1 cellular context compared by ENCODE assay signal in the genomic region with DNA sequence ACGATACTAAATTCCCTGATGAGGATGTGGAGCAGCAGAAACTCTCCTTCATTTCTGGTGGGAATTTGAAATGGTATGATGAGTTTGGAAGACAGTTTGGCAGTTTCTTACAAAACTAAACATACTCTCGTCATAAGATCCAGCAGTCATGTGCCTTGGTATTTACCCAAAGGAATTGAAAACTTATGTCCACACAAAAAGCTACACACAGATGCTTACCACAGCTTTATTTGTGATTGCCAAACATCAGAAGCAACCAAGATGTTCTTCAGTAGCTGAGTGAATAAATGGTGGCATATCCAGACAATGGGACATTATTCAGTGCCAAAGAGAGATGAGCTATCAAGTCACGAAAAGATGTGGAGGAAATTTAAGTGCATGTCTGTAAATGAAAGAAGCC.
TF ChIP-seq lines count a peak whose summit lies in the region.

No MANE protein-coding gene starts in this region.

TF ChIP-seq in IMR-90, 13 proteins besides CTCF, POLR2A, EP300 and RAD21 (continued from another document):
- no peak for TF ChIP-seq RCOR1 (IDR thresholded peaks at IDR 0.05; ENCODE audit: insufficient replicate concordance, low read length)
- TF ChIP-seq MAZ (IDR thresholded peaks at IDR 0.05; ENCODE audit: borderline replicate concordance, low read depth, low read length) = no peak
- TF ChIP-seq MXI1 (IDR thresholded peaks at IDR 0.05; ENCODE audit: borderline replicate concordance, low read depth, low read length) = no peak
- TF ChIP-seq, protein P1, sequence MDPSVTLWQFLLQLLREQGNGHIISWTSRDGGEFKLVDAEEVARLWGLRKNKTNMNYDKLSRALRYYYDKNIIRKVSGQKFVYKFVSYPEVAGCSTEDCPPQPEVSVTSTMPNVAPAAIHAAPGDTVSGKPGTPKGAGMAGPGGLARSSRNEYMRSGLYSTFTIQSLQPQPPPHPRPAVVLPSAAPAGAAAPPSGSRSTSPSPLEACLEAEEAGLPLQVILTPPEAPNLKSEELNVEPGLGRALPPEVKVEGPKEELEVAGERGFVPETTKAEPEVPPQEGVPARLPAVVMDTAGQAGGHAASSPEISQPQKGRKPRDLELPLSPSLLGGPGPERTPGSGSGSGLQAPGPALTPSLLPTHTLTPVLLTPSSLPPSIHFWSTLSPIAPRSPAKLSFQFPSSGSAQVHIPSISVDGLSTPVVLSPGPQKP (IDR thresholded peaks at IDR 0.05; ENCODE audit: borderline replicate concordance, low read depth, low read length) = no peak
- no peak for TF ChIP-seq CHD1 (IDR thresholded peaks at IDR 0.05; ENCODE audit: low read depth, low read length)
- TF ChIP-seq NFE2L2 (IDR thresholded peaks at IDR 0.05; ENCODE audit: low read depth, low read length) = no peak
- no peak for TF ChIP-seq SMC3 (IDR thresholded peaks at IDR 0.05; ENCODE audit: low read depth, low read length)
- TF ChIP-seq CEBPB (IDR thresholded peaks at IDR 0.05; ENCODE audit: low read depth, low read length) = no peak
- TF ChIP-seq, protein P2, sequence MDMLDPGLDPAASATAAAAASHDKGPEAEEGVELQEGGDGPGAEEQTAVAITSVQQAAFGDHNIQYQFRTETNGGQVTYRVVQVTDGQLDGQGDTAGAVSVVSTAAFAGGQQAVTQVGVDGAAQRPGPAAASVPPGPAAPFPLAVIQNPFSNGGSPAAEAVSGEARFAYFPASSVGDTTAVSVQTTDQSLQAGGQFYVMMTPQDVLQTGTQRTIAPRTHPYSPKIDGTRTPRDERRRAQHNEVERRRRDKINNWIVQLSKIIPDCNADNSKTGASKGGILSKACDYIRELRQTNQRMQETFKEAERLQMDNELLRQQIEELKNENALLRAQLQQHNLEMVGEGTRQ (IDR thresholded peaks at IDR 0.05; ENCODE audit: low read depth, low read length) = no peak
- TF ChIP-seq BHLHE40 (IDR thresholded peaks at IDR 0.05; ENCODE audit: low read depth, low read length) = no peak
- no peak for TF ChIP-seq FOS (IDR thresholded peaks at IDR 0.05; ENCODE audit: low read depth, low read length)
- TF ChIP-seq MAFK (IDR thresholded peaks at IDR 0.05; ENCODE audit: low read depth, low read length) = no peak
TF ChIP-seq in IMR-90: peak in this region for 0.
